In genomic region chr17:82227629-82228277, GRCh38 we compare ENCODE assay signal across 9 cellular contexts. TPM values are rescaled to one million over a fixed set of nuclear protein-coding genes. Genes with fewer than 3 reads are reported as not detected.
DNase-seq lines count a peak whose midpoint lies in the region; ATAC-seq and TF ChIP-seq lines count a peak whose summit lies in the region.
"Had no signal": no experiment of that assay in that cellular context is flagged by ENCODE, and none has a peak within 500 bp of the region (broad histone marks: within the 10 kb centered on the region; RNA-seq: fewer than 3 reads in every experiment).

No MANE protein-coding gene starts in this region.

- ATAC-seq in activated CD8-positive, alpha-beta T cell treated with anti-CD3 and anti-CD28 coated beads, Interleukin-2, amount 10 ng/mL, durations not matched to agents 7 days and 5 days, result no peak
- no peak for ATAC-seq in stimulated activated naive B cell treated with anti-CD40 and anti-IgM and Interleukin-4, amounts not matched to agents 10 μg/mL and 1 μg/mL and 100 μg/mL, for 72 hours (replicated peaks)
- ATAC-seq in HG02759 (IDR thresholded peaks at IDR 0.05; ENCODE audit: unreplicated experiment) (no peak), HG02870 (IDR thresholded peaks at IDR 0.05; ENCODE audit: unreplicated experiment) (no peak)

- POLR2A ChIA-PET in HEK293 (lab: Yijun Ruan, JAX), result interaction anchor here (1.5 kb wide), 1 partner anchor 65 kb away, joined by 4 read pairs; no protein-coding TSS in a partner anchor
- POLR2A ChIA-PET in activated CD8-positive, alpha-beta T cell treated with anti-CD3 and anti-CD28 coated beads, Interleukin-2, amount 10 ng/mL, durations not matched to agents 7 days and 5 days (lab: Charles Lee), result no interaction called here

- CTCF ChIA-PET in HEK293 (lab: Yijun Ruan, JAX), result no interaction called here
- CTCF ChIA-PET in activated CD8-positive, alpha-beta T cell treated with anti-CD3 and anti-CD28 coated beads, Interleukin-2, amount 10 ng/mL, durations not matched to agents 7 days and 5 days (lab: Charles Lee), result no interaction called here

- peaks cover 17% of the 10 kb centered on the region for H3K4me1 Mint-ChIP-seq in activated CD8-positive, alpha-beta T cell treated with anti-CD3 and anti-CD28 coated beads, Interleukin-2, amount 10 ng/mL, durations not matched to agents 7 days and 5 days (ENCODE audit: low read depth)
- peaks cover 12 to 13% of the 10 kb centered on the region in 2 donors for H3K4me1 Mint-ChIP-seq in stimulated activated naive B cell treated with anti-CD40 and anti-IgM and Interleukin-4, amounts not matched to agents 10 μg/mL and 1 μg/mL and 100 μg/mL, for 72 hours

- no peak overlapping the region for H3K4me3 ChIP-seq in HEK293 (ENCODE audit: low read depth, low read length)
- H3K4me3 ChIP-seq in iPS-18a (ENCODE audit: low read length), result peak overlapping the region; percentile 6

- no peak overlapping the region for H3K27ac ChIP-seq in HEK293 (ENCODE audit: extremely low read depth, low read depth, low read length)
- H3K27ac ChIP-seq in iPS-18a (ENCODE audit: low read length), result no peak overlapping the region

- no peaks in the 10 kb centered on the region for H3K36me3 ChIP-seq in HEK293 (ENCODE audit: control insufficient read depth in 2 of 2, insufficient read depth in 1 of 2, low read length in 2 of 2)
- no peaks in the 10 kb centered on the region for H3K36me3 ChIP-seq in iPS-18a (ENCODE audit: control insufficient read depth, low read depth, low read length)

- H3K27me3 ChIP-seq in iPS-18a (ENCODE audit: control insufficient read depth, insufficient read depth, low read length), result peaks cover 67% of the 10 kb centered on the region

- no peak for DNase-seq in activated CD8-positive, alpha-beta T cell treated with anti-CD3 and anti-CD28 coated beads, Interleukin-2, amount 10 ng/mL, durations not matched to agents 7 days and 5 days
- no peak for DNase-seq in stimulated activated naive B cell treated with anti-CD40 and anti-IgM and Interleukin-4, amounts not matched to agents 10 μg/mL and 1 μg/mL and 100 μg/mL, for 72 hours
- DNase-seq in GF-D8 (lab: John Stamatoyannopoulos, UW), result no peak
- no peak for DNase-seq in HPDE6-E6E7 (ENCODE audit: extremely low spot score)
- DNase-seq: NCI-H524 had no signal

- TF ChIP-seq CTCF in HEK293 (tag by site-specific recombination; IDR thresholded peaks at IDR 0.05), result no peak

- peak overlapping the region; percentile 90 for H3K27ac Mint-ChIP-seq in activated CD8-positive, alpha-beta T cell treated with anti-CD3 and anti-CD28 coated beads, Interleukin-2, amount 10 ng/mL, durations not matched to agents 7 days and 5 days
- H3K27ac Mint-ChIP-seq in stimulated activated naive B cell treated with anti-CD40 and anti-IgM and Interleukin-4, amounts not matched to agents 10 μg/mL and 1 μg/mL and 100 μg/mL, for 72 hours, result peak overlapping the region; percentile 96

- peaks cover 11% of the 10 kb centered on the region for H3K36me3 Mint-ChIP-seq in activated CD8-positive, alpha-beta T cell treated with anti-CD3 and anti-CD28 coated beads, Interleukin-2, amount 10 ng/mL, durations not matched to agents 7 days and 5 days (ENCODE audit: low read depth)
- no peaks in the 10 kb centered on the region for H3K36me3 Mint-ChIP-seq in stimulated activated naive B cell treated with anti-CD40 and anti-IgM and Interleukin-4, amounts not matched to agents 10 μg/mL and 1 μg/mL and 100 μg/mL, for 72 hours

- H3K9ac ChIP-seq in iPS-18a (ENCODE audit: low read length), result no peak overlapping the region

- no peaks in the 10 kb centered on the region for H3K9me3 Mint-ChIP-seq in activated CD8-positive, alpha-beta T cell treated with anti-CD3 and anti-CD28 coated beads, Interleukin-2, amount 10 ng/mL, durations not matched to agents 7 days and 5 days (ENCODE audit: insufficient read depth)
- H3K9me3 Mint-ChIP-seq in stimulated activated naive B cell treated with anti-CD40 and anti-IgM and Interleukin-4, amounts not matched to agents 10 μg/mL and 1 μg/mL and 100 μg/mL, for 72 hours, result no peaks in the 10 kb centered on the region

- peak overlapping the region; percentile 80 for H3K4me3 Mint-ChIP-seq in activated CD8-positive, alpha-beta T cell treated with anti-CD3 and anti-CD28 coated beads, Interleukin-2, amount 10 ng/mL, durations not matched to agents 7 days and 5 days
- H3K4me3 Mint-ChIP-seq in stimulated activated naive B cell treated with anti-CD40 and anti-IgM and Interleukin-4, amounts not matched to agents 10 μg/mL and 1 μg/mL and 100 μg/mL, for 72 hours, result peak overlapping the region; percentile 87 to 92

- H3K4me1 ChIP-seq in HEK293 (ENCODE audit: control insufficient read depth, insufficient read depth, low read length), result no peaks in the 10 kb centered on the region
- H3K4me1 ChIP-seq in iPS-18a (ENCODE audit: control insufficient read depth, low read depth, low read length), result peaks cover 4% of the 10 kb centered on the region

- no peaks in the 10 kb centered on the region for H3K27me3 Mint-ChIP-seq in activated CD8-positive, alpha-beta T cell treated with anti-CD3 and anti-CD28 coated beads, Interleukin-2, amount 10 ng/mL, durations not matched to agents 7 days and 5 days (ENCODE audit: low read depth)
- no peaks in the 10 kb centered on the region for H3K27me3 Mint-ChIP-seq in stimulated activated naive B cell treated with anti-CD40 and anti-IgM and Interleukin-4, amounts not matched to agents 10 μg/mL and 1 μg/mL and 100 μg/mL, for 72 hours

- H3K9me3 ChIP-seq in HEK293 (ENCODE audit: control insufficient read depth, insufficient read depth, low read depth, low read length) (no peaks in the 10 kb centered on the region), iPS-18a (ENCODE audit: control insufficient read depth, low read depth, low read length) (no peaks in the 10 kb centered on the region)

TF ChIP-seq in HEK293, 187 proteins besides CTCF, POLR2A, EP300 and RAD21:
- no peak for TF ChIP-seq KLF1 (tag by site-specific recombination; IDR thresholded peaks at IDR 0.05)
- TF ChIP-seq ZNF350 (tag by site-specific recombination; IDR thresholded peaks at IDR 0.05), result no peak
- no peak for TF ChIP-seq MYNN (tag by site-specific recombination; IDR thresholded peaks at IDR 0.05; ENCODE audit: borderline replicate concordance)
- TF ChIP-seq ZNF621 (tag by site-specific recombination; IDR thresholded peaks at IDR 0.05), result no peak
- TF ChIP-seq ZNF692 (tag by site-specific recombination; IDR thresholded peaks at IDR 0.05), result no peak
- TF ChIP-seq PATZ1 (tag by site-specific recombination; IDR thresholded peaks at IDR 0.05), result no peak
- no peak for TF ChIP-seq ZNF292 (tag by site-specific recombination; IDR thresholded peaks at IDR 0.05; ENCODE audit: borderline replicate concordance, low read depth)
- TF ChIP-seq GLIS2 (tag by site-specific recombination; IDR thresholded peaks at IDR 0.05), result 0 out of 2 replicates have a peak, but pooled peaks have one; percentile 8
TF ChIP-seq in HEK293: peak in this region for 1.

RNA-seq across cellular contexts. Expression of gene SLC16A3, which starts 1.1 kb away (rescaled TPM):
- total RNA-seq in activated CD8-positive, alpha-beta T cell treated with anti-CD3 and anti-CD28 coated beads, Interleukin-2, amount 10 ng/mL, durations not matched to agents 7 days and 5 days, result 100 to 1,000 TPM; 257 to 264 TPM

RNA-seq across cellular contexts. Expression of gene CCDC57, which starts 15.1 kb away (rescaled TPM):
- total RNA-seq in activated CD8-positive, alpha-beta T cell treated with anti-CD3 and anti-CD28 coated beads, Interleukin-2, amount 10 ng/mL, durations not matched to agents 7 days and 5 days, result 10 to 100 TPM; 78.3 to 84.7 TPM

RNA-seq across cellular contexts. Expression of gene CSNK1D, which starts 45.7 kb away (rescaled TPM):
- total RNA-seq in activated CD8-positive, alpha-beta T cell treated with anti-CD3 and anti-CD28 coated beads, Interleukin-2, amount 10 ng/mL, durations not matched to agents 7 days and 5 days, result 100 to 1,000 TPM in 1 of 2 experiments, 10 to 100 TPM in 1; 99.5 to 111 TPM
